11 cellular contexts compared by ENCODE assay signal in genomic region chr2:236661064-236661761, GRCh38.
DNase-seq lines count a peak whose midpoint lies in the region; ATAC-seq and TF ChIP-seq lines count a peak whose summit lies in the region.
"Had no signal": no experiment of that assay in that cellular context is flagged by ENCODE, and none has a peak within 500 bp of the region (broad histone marks: within the 10 kb centered on the region; RNA-seq: fewer than 3 reads in every experiment).

No MANE protein-coding gene starts in this region.

- H3K4me1 Mint-ChIP-seq in activated CD4-positive, alpha-beta T cell treated with anti-CD3 and anti-CD28 coated beads, Interleukin-2, amount 10 ng/mL, durations not matched to agents 24 days and 14 days = no peaks in the 10 kb centered on the region

- no peaks in the 10 kb centered on the region for H3K9me3 ChIP-seq in mucosa of descending colon

- H3K4me3 Mint-ChIP-seq in activated CD4-positive, alpha-beta T cell treated with anti-CD3 and anti-CD28 coated beads, Interleukin-2, amount 10 ng/mL, durations not matched to agents 24 days and 14 days = no peak overlapping the region

- no peak overlapping the region for H3K4me3 ChIP-seq in epithelial cell of esophagus (ENCODE audit: low read length)
- H3K4me3 ChIP-seq in mucosa of descending colon = no peak overlapping the region

- H3K27ac Mint-ChIP-seq in activated CD4-positive, alpha-beta T cell treated with anti-CD3 and anti-CD28 coated beads, Interleukin-2, amount 10 ng/mL, durations not matched to agents 24 days and 14 days = no peak overlapping the region

- TF ChIP-seq CTCF in epithelial cell of esophagus (IDR thresholded peaks at IDR 0.05; ENCODE audit: insufficient read depth, low read depth, low read length, missing control alignments) = no peak
- no peak for TF ChIP-seq CTCF in mucosa of descending colon (IDR thresholded peaks at IDR 0.05)

- DNase-seq in A172 (ENCODE audit: low spot score) (peak; percentile 87), NCI-H226 (peak; percentile 66), epithelial cell of esophagus (ENCODE audit: low read depth) (peak; percentile 88), mucosa of descending colon (no peak), RPMI8226 (no peak), GDM1 (lab: John Stamatoyannopoulos, UW) (no peak), COLO829 (ENCODE audit: low spot score) (no peak)
- no peak for DNase-seq in activated CD4-positive, alpha-beta T cell treated with anti-CD3 and anti-CD28 coated beads, Interleukin-2, amount 10 ng/mL, durations not matched to agents 24 days and 14 days
- DNase-seq: aorta; Karpas-422; stimulated activated CD4-positive, alpha-beta T cell treated with anti-CD3 and anti-CD28 coated beads, Interleukin-4, amount 100 ng/mL, for 1 hour had no signal

- intact Hi-C loops in mucosa of descending colon (cut with DNase I, micrococcal nuclease) = no loop called here
- intact Hi-C loops in activated CD4-positive, alpha-beta T cell treated with anti-CD3 and anti-CD28 coated beads, Interleukin-2, amount 10 ng/mL, durations not matched to agents 24 days and 14 days (cut with micrococcal nuclease) = no loop called here

- H3K36me3 ChIP-seq in mucosa of descending colon (ENCODE audit: low read depth) = no peaks in the 10 kb centered on the region

- no peaks in the 10 kb centered on the region for H3K36me3 Mint-ChIP-seq in activated CD4-positive, alpha-beta T cell treated with anti-CD3 and anti-CD28 coated beads, Interleukin-2, amount 10 ng/mL, durations not matched to agents 24 days and 14 days (ENCODE audit: low read depth)

- no peaks in the 10 kb centered on the region for H3K9me3 Mint-ChIP-seq in activated CD4-positive, alpha-beta T cell treated with anti-CD3 and anti-CD28 coated beads, Interleukin-2, amount 10 ng/mL, durations not matched to agents 24 days and 14 days

- peaks cover 18% of the 10 kb centered on the region for H3K27me3 Mint-ChIP-seq in activated CD4-positive, alpha-beta T cell treated with anti-CD3 and anti-CD28 coated beads, Interleukin-2, amount 10 ng/mL, durations not matched to agents 24 days and 14 days

- no peaks in the 10 kb centered on the region for H3K4me1 ChIP-seq in mucosa of descending colon (ENCODE audit: low read depth)

- ATAC-seq in mucosa of descending colon = peak; percentile 14

Comparison
In these comparisons a context has a peak if more than half of its experiments do, and no peak if none do; other contexts are left out.
1. DNase-seq: peak in A172 (single experiment), NCI-H226 (single experiment) and epithelial cell of esophagus (single experiment); none in mucosa of descending colon (0 of 3), activated CD4-positive, alpha-beta T cell treated with anti-CD3 and anti-CD28 coated beads, Interleukin-2, amount 10 ng/mL, durations not matched to agents 24 days and 14 days (single experiment), RPMI8226 (single experiment), GDM1 (single experiment) and COLO829 (single experiment).